In the genomic region with DNA sequence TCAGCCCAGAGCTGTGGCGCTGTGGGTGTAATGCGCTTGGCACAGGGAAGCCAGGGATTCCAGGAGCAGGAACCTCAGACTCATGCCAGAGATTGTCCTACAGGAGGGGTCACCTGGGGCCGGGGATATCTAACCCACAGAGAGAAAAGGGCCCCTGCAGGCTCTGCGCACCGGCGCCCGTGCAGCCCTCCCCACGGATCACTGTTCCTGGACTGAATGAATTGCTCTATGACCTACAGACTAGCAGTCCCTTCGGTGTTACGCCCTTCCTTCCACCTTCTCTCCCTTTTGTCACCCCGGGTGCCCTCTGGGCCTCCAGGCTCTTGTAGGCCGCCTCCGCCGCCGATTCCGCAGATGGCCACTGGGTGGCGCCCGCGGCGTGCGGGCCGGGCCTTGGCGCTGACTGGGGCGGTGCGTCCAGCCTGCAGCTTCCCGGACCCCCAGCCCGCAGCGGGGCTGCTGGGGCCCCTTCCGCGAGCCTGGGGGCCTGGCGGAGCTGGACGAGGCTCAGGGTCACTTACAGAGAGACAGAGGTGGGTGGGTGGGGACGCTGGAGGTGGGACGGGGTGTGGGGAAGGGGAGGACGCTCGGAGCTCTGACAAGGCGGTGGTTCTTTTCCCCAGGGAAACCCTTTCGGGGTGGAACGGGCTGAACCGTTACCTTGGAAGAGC, we compare ENCODE assay signal across 9 cellular contexts.
DNase-seq lines count a peak whose midpoint lies in the region; ATAC-seq and TF ChIP-seq lines count a peak whose summit lies in the region.
"Had no signal": no experiment of that assay in that cellular context is flagged by ENCODE, and none has a peak within 500 bp of the region (broad histone marks: within the 10 kb centered on the region; RNA-seq: fewer than 3 reads in every experiment).

No MANE protein-coding gene starts in this region.

- ATAC-seq in GM23338 (peak; percentile 97), right lobe of liver (peak; percentile 85 to 94 (median 90)), HG02970 (IDR thresholded peaks at IDR 0.05; ENCODE audit: low FRiP score, unreplicated experiment) (no peak)

- 8% methylated on average over 12 of the region's 40 CpGs for WGBS in right lobe of liver (ENCODE audit: insufficient coverage, low coverage, low lambda C conversion rate, missing lambda C conversion rate)

- no peak overlapping the region for H3K27ac Mint-ChIP-seq in GM23338

- TF ChIP-seq POLR2A in right lobe of liver (IDR thresholded peaks at IDR 0.05), result no peak

- no peaks in the 10 kb centered on the region; the same call in 2 of the 3 replicates for H3K36me3 Mint-ChIP-seq in GM23338 (ENCODE audit: low read depth)

- H4K20me1 ChIP-seq in GM23338 (replicated peaks; ENCODE audit: insufficient read depth), result no peaks in the 10 kb centered on the region

- peak overlapping the region; percentile 82 for H3K4me2 ChIP-seq in GM23338

- H3K9me3 Mint-ChIP-seq in GM23338, result peaks cover 3% of the 10 kb centered on the region; the same call in 1 of the 3 replicates

- H3K27ac ChIP-seq in GM23338 (ENCODE audit: low read depth) (no peak overlapping the region), right lobe of liver (no peak overlapping the region)
- H3K27ac ChIP-seq: epithelial cell of prostate had no signal

- H3K36me3 ChIP-seq in GM23338 (ENCODE audit: insufficient read depth) (no peaks in the 10 kb centered on the region), right lobe of liver (no peaks in the 10 kb centered on the region)

- H3K4me1 Mint-ChIP-seq in GM23338, result no peaks in the 10 kb centered on the region; the same call in 2 of the 3 replicates

- H3K4me3 Mint-ChIP-seq in GM23338, result peak overlapping the region; percentile 64; the same call in 2 of the 3 replicates

- H3K9me2 ChIP-seq in GM23338 (ENCODE audit: insufficient read depth), result no peaks in the 10 kb centered on the region; the same call in 1 of the 2 replicates

- H3K79me2 ChIP-seq in GM23338 (replicated peaks; ENCODE audit: insufficient read depth), result no peaks in the 10 kb centered on the region

- intact Hi-C loops in right lobe of liver (cut with DNase I), result loop anchor here (5.0 kb wide), 1 partner anchor 237 kb away; no protein-coding TSS in a partner anchor

- H3F3A ChIP-seq in GM23338 (replicated peaks; ENCODE audit: low read depth), result no peaks in the 10 kb centered on the region

- TF ChIP-seq CTCF in GM23338 (conservative IDR thresholded peaks at IDR 0.05; ENCODE audit: low read depth in 2 of 2) (peak; percentile 93 to 99), right lobe of liver (IDR thresholded peaks at IDR 0.05) (peak; percentile 87 to 96 (median 95))

- peak overlapping the region; percentile 67 for H3K4me3 ChIP-seq in GM23338
- H3K4me3 ChIP-seq in right lobe of liver, result peak overlapping the region in 1 of 3 donors; percentile 17

- H2AFZ ChIP-seq in GM23338, result peak overlapping the region; percentile 98

- peaks cover 6% of the 10 kb centered on the region for H3K27me3 Mint-ChIP-seq in GM23338 (ENCODE audit: insufficient read depth, low read depth, poor library complexity)

- H3K9me3 ChIP-seq in right lobe of liver, result no peaks in the 10 kb centered on the region

- DNase-seq in DMS79 (lab: John Stamatoyannopoulos, UW) (peak; percentile 9), GM23338 (ENCODE audit: low spot score) (peak; percentile 85), NCI-H2107 treated with DMSO at 0.1 percent for 48 hours (lab: John Stamatoyannopoulos, UW; ENCODE audit: unreplicated experiment) (peak; percentile 25), cerebellum (ENCODE audit: low spot score) (peak; percentile 83), right lobe of liver (peak; percentile 58 to 65 (median 59))
- DNase-seq in activated CD4-positive, CD25-positive, alpha-beta regulatory T cell treated with anti-CD3 and anti-CD28 coated beads, Interleukin-2, amount 50 U/mL, for 72 hours, result peak; percentile 86
- DNase-seq in stimulated activated CD4-positive, alpha-beta T cell treated with anti-CD3 and anti-CD28 coated beads, Interleukin-4, amount 100 ng/mL, for 48 hours (ENCODE audit: low read depth in 2 of 2), result peak; percentile 61 to 79

- H3K27me3 ChIP-seq in GM23338 (ENCODE audit: insufficient read depth) (peaks cover 12% of the 10 kb centered on the region), right lobe of liver (no peaks in the 10 kb centered on the region)

- H3K4me1 ChIP-seq in GM23338 (ENCODE audit: insufficient read depth), result no peaks in the 10 kb centered on the region
- H3K4me1 ChIP-seq in right lobe of liver, result peaks cover 0 to 5% (median 0%) of the 10 kb centered on the region in 4 donors

TF ChIP-seq in GM23338, 12 proteins besides CTCF, POLR2A, EP300 and RAD21 (continues in another document):
- TF ChIP-seq ZNF331 (CRISPR knock-in tag; IDR thresholded peaks at IDR 0.05; ENCODE audit: low read depth), result no peak
- no peak for TF ChIP-seq EZH2 (IDR thresholded peaks at IDR 0.05; ENCODE audit: low read depth, unreplicated experiment)
- TF ChIP-seq JUNB (IDR thresholded peaks at IDR 0.05; ENCODE audit: unreplicated experiment), result no peak
- TF ChIP-seq, protein P1, sequence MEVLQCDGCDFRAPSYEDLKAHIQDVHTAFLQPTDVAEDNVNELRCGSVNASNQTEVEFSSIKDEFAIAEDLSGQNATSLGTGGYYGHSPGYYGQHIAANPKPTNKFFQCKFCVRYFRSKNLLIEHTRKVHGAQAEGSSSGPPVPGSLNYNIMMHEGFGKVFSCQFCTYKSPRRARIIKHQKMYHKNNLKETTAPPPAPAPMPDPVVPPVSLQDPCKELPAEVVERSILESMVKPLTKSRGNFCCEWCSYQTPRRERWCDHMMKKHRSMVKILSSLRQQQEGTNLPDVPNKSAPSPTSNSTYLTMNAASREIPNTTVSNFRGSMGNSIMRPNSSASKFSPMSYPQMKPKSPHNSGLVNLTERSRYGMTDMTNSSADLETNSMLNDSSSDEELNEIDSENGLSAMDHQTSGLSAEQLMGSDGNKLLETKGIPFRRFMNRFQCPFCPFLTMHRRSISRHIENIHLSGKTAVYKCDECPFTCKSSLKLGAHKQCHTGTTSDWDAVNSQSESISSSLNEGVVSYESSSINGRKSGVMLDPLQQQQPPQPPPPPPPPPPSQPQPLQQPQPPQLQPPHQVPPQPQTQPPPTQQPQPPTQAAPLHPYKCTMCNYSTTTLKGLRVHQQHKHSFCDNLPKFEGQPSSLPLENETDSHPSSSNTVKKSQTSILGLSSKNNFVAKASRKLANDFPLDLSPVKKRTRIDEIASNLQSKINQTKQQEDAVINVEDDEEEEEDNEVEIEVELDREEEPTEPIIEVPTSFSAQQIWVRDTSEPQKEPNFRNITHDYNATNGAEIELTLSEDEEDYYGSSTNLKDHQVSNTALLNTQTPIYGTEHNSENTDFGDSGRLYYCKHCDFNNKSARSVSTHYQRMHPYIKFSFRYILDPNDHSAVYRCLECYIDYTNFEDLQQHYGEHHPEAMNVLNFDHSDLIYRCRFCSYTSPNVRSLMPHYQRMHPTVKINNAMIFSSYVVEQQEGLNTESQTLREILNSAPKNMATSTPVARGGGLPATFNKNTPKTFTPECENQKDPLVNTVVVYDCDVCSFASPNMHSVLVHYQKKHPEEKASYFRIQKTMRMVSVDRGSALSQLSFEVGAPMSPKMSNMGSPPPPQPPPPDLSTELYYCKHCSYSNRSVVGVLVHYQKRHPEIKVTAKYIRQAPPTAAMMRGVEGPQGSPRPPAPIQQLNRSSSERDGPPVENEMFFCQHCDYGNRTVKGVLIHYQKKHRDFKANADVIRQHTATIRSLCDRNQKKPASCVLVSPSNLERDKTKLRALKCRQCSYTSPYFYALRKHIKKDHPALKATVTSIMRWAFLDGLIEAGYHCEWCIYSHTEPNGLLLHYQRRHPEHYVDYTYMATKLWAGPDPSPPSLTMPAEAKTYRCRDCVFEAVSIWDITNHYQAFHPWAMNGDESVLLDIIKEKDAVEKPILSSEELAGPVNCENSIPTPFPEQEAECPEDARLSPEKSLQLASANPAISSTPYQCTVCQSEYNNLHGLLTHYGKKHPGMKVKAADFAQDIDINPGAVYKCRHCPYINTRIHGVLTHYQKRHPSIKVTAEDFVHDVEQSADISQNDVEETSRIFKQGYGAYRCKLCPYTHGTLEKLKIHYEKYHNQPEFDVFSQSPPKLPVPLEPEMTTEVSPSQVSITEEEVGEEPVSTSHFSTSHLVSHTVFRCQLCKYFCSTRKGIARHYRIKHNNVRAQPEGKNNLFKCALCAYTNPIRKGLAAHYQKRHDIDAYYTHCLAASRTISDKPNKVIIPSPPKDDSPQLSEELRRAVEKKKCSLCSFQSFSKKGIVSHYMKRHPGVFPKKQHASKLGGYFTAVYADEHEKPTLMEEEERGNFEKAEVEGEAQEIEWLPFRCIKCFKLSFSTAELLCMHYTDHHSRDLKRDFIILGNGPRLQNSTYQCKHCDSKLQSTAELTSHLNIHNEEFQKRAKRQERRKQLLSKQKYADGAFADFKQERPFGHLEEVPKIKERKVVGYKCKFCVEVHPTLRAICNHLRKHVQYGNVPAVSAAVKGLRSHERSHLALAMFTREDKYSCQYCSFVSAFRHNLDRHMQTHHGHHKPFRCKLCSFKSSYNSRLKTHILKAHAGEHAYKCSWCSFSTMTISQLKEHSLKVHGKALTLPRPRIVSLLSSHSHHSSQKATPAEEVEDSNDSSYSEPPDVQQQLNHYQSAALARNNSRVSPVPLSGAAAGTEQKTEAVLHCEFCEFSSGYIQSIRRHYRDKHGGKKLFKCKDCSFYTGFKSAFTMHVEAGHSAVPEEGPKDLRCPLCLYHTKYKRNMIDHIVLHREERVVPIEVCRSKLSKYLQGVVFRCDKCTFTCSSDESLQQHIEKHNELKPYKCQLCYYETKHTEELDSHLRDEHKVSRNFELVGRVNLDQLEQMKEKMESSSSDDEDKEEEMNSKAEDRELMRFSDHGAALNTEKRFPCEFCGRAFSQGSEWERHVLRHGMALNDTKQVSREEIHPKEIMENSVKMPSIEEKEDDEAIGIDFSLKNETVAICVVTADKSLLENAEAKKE (CRISPR knock-in tag; IDR thresholded peaks at IDR 0.05), result no peak
- no peak for TF ChIP-seq CREB1 (CRISPR knock-in tag; IDR thresholded peaks at IDR 0.05; ENCODE audit: low read depth)
- no peak for TF ChIP-seq ZNF114 (CRISPR knock-in tag; IDR thresholded peaks at IDR 0.05)
- TF ChIP-seq POLR2AphosphoS5 (IDR thresholded peaks at IDR 0.05; ENCODE audit: low read depth), result no peak
- no peak for TF ChIP-seq ETS1 (IDR thresholded peaks at IDR 0.05)
- no peak for TF ChIP-seq EZH2phosphoT487 (IDR thresholded peaks at IDR 0.05; ENCODE audit: unreplicated experiment)

Comparison
In these comparisons a context has a peak if more than half of its experiments do, and no peak if none do; other contexts are left out.
1. DNase-seq: peak in every context shown above with its lines; median percentile 86 in activated CD4-positive, CD25-positive, alpha-beta regulatory T cell treated with anti-CD3 and anti-CD28 coated beads, Interleukin-2, amount 50 U/mL, for 72 hours; 85 in GM23338; 83 in cerebellum; 70 in stimulated activated CD4-positive, alpha-beta T cell treated with anti-CD3 and anti-CD28 coated beads, Interleukin-4, amount 100 ng/mL, for 48 hours; 59 in right lobe of liver; 25 in NCI-H2107 treated with DMSO at 0.1 percent for 48 hours; 9 in DMS79.